ENCODE assay signal across 8 cellular contexts in genomic region chr2:15941970-15942710, GRCh38. TPM values are rescaled to one million over a fixed set of nuclear protein-coding genes. Genes with fewer than 3 reads are reported as not detected.
DNase-seq lines count a peak whose midpoint lies in the region; ATAC-seq, FAIRE-seq and TF ChIP-seq lines count a peak whose summit lies in the region.

No MANE protein-coding gene starts in this region.

- WGBS in heart right ventricle, 2 donors = 0 to 1% methylated on average over 69 to 89 of the region's 90 CpGs
- WGBS in HepG2 (ENCODE audit: low lambda C conversion rate) = 0% methylated on average over 9 of the region's 90 CpGs

- BruUV-seq in HepG2 (replicated peaks; lab: Mats Ljungman, UMichigan) = no TSS peak

- peak overlapping the region in 4 of 10 donors; percentile 16 to 70 (median 45) for H3K27ac ChIP-seq in heart right ventricle
- H3K27ac ChIP-seq in ascending aorta = no peak overlapping the region
- no peak overlapping the region for H3K27ac ChIP-seq in HepG2 (ENCODE audit: extremely low read length, insufficient read depth, low read length)
- no peak overlapping the region for H3K27ac ChIP-seq in stomach smooth muscle (ENCODE audit: low read length)

- H3K27me3 Mint-ChIP-seq in activated CD4-positive, alpha-beta T cell treated with anti-CD3 and anti-CD28 coated beads, Interleukin-2, amount 10 ng/mL, durations not matched to agents 24 days and 14 days = peaks cover 63% of the 10 kb centered on the region

- CTCF ChIA-PET in HepG2 (lab: Yijun Ruan, JAX; ENCODE audit: low intra/inter-chr PET ratio, low total read pairs) = no interaction called here

- in situ Hi-C loops in HepG2 (cut with HindIII; ENCODE audit: extremely low pct_ligation_motif_present, low pct_unique_long_range_greater_than_20kb) = loop anchor here (5.0 to 10.0 kb wide), 3 partner anchors 275 to 543 kb away; no protein-coding TSS in a partner anchor

- DNase-seq in heart right ventricle (peak; percentile 26 to 36), Right ventricle myocardium inferior (ENCODE audit: missing footprints) (no peak), ascending aorta (ENCODE audit: low spot score in 2 of 2) (no peak), HepG2 (ENCODE audit: low spot score) (no peak), NK-92 (lab: John Stamatoyannopoulos, UW; ENCODE audit: unreplicated experiment) (no peak)
- DNase-seq in activated CD4-positive, alpha-beta T cell treated with anti-CD3 and anti-CD28 coated beads, Interleukin-2, amount 10 ng/mL, durations not matched to agents 24 days and 14 days = no peak
- DNase-seq in activated CD4-positive, alpha-beta T cell treated with anti-CD3 and anti-CD28 coated beads, Interleukin-2, amount 50 U/mL, for 1 hour = no peak

- H3K4me1 Mint-ChIP-seq in activated CD4-positive, alpha-beta T cell treated with anti-CD3 and anti-CD28 coated beads, Interleukin-2, amount 10 ng/mL, durations not matched to agents 24 days and 14 days = peaks cover 2% of the 10 kb centered on the region

- no peak overlapping the region for H3K27ac Mint-ChIP-seq in activated CD4-positive, alpha-beta T cell treated with anti-CD3 and anti-CD28 coated beads, Interleukin-2, amount 10 ng/mL, durations not matched to agents 24 days and 14 days

- TF ChIP-seq POLR2A in HepG2 (IDR thresholded peaks at IDR 0.05; ENCODE audit: insufficient read depth in 1 of 2, low read depth in 2 of 2, low read length in 2 of 2) = no peak

- TF ChIP-seq CTCF in heart right ventricle (IDR thresholded peaks at IDR 0.05) = no peak
- TF ChIP-seq CTCF in ascending aorta (IDR thresholded peaks at IDR 0.05) = no peak
- TF ChIP-seq CTCF in HepG2 (CRISPR knock-in tag; IDR thresholded peaks at IDR 0.05) = no peak

- no peaks in the 10 kb centered on the region for H3K36me3 Mint-ChIP-seq in activated CD4-positive, alpha-beta T cell treated with anti-CD3 and anti-CD28 coated beads, Interleukin-2, amount 10 ng/mL, durations not matched to agents 24 days and 14 days (ENCODE audit: low read depth)

- H3K9me3 ChIP-seq in heart right ventricle (no peaks in the 10 kb centered on the region), ascending aorta (no peaks in the 10 kb centered on the region), HepG2 (ENCODE audit: low read length) (no peaks in the 10 kb centered on the region), stomach smooth muscle (ENCODE audit: control insufficient read depth in 2 of 2, low read length in 2 of 2) (no peaks in the 10 kb centered on the region)

- H3K9ac ChIP-seq in HepG2 (ENCODE audit: insufficient read depth, low read depth, low read length) = no peak overlapping the region
- no peak overlapping the region for H3K9ac ChIP-seq in stomach smooth muscle (ENCODE audit: low read length in 2 of 2)

- H4K20me1 ChIP-seq in HepG2 (ENCODE audit: insufficient read depth, low read length) = no peaks in the 10 kb centered on the region; the same call in 1 of the 2 replicates

- no peak for TF ChIP-seq RAD21 in HepG2 (CRISPR knock-in tag; IDR thresholded peaks at IDR 0.05)

- peak in 3 of 8 donors; percentile 5 to 10 (median 6) for ATAC-seq in heart right ventricle
- ATAC-seq in Right ventricle myocardium inferior = no peak
- ATAC-seq in HepG2 = no peak

- TF ChIP-seq EP300 in HepG2 (IDR thresholded peaks at IDR 0.05; ENCODE audit: low read depth in 2 of 2, low read length in 2 of 2) (no peak), HepG2 (CRISPR knock-in tag; IDR thresholded peaks at IDR 0.05; ENCODE audit: borderline replicate concordance) (no peak)

- H3K4me3 ChIP-seq in heart right ventricle (peak overlapping the region; percentile 40 to 75 (median 57)), ascending aorta (peak overlapping the region; percentile 39 to 61), HepG2 (replicated peaks in 1 of 3; ENCODE audit: insufficient read depth in 1 of 3, low read depth in 2 of 3, low read length in 3 of 3) (peak overlapping the region in 1 of 3 experiments; percentile 48; a peak in 1 of 6 replicates), stomach smooth muscle (ENCODE audit: low read length in 2 of 2) (peak overlapping the region; percentile 57 to 75)

- no peak for FAIRE-seq in HepG2 (lab: Jason Lieb, UNC)

- H3K27me3 ChIP-seq in heart right ventricle = peaks cover 0 to 67% (median 38%) of the 10 kb centered on the region in 7 donors
- peaks cover 16% of the 10 kb centered on the region for H3K27me3 ChIP-seq in ascending aorta
- H3K27me3 ChIP-seq in HepG2 (ENCODE audit: control insufficient read depth in 1 of 2, insufficient read depth in 2 of 2, low read length in 2 of 2) = peaks cover 23 to 49% of the 10 kb centered on the region in 2 experiments
- peaks cover 29 to 30% of the 10 kb centered on the region in 2 donors for H3K27me3 ChIP-seq in stomach smooth muscle (ENCODE audit: control insufficient read depth in 1 of 2, insufficient read depth in 2 of 2, low read length in 2 of 2)

- no peaks in the 10 kb centered on the region for H3K9me3 Mint-ChIP-seq in activated CD4-positive, alpha-beta T cell treated with anti-CD3 and anti-CD28 coated beads, Interleukin-2, amount 10 ng/mL, durations not matched to agents 24 days and 14 days

- no peak overlapping the region for H2AFZ ChIP-seq in HepG2 (ENCODE audit: low read length)

- H3K36me3 ChIP-seq in heart right ventricle (peaks cover 0 to 21% (median 0%) of the 10 kb centered on the region in 9 donors), ascending aorta (no peaks in the 10 kb centered on the region), HepG2 (replicated peaks in 1 of 2; ENCODE audit: control insufficient read depth in 1 of 2, insufficient read depth in 2 of 2, low read length in 2 of 2) (no peaks in the 10 kb centered on the region), stomach smooth muscle (ENCODE audit: control insufficient read depth in 2 of 2, insufficient read depth in 2 of 2, low read length in 2 of 2) (no peaks in the 10 kb centered on the region)

- intact Hi-C loops in heart right ventricle (cut with DNase I) = loop anchor here (2.0 to 10.0 kb wide), 15 partner anchors 275 to 815 kb away; no protein-coding TSS in a partner anchor
- intact Hi-C loops in Right ventricle myocardium inferior (cut with DNase I) = loop anchor here (2.0 to 10.0 kb wide), 3 partner anchors 273 to 545 kb away; no protein-coding TSS in a partner anchor
- intact Hi-C loops in ascending aorta (cut with DNase I) = loop anchor here (10.0 kb wide), 1 partner anchor 663 kb away; no protein-coding TSS in a partner anchor
- intact Hi-C loops in HepG2 (cut with micrococcal nuclease; ENCODE audit: unreplicated experiment) = loop anchor here (5.0 kb wide), 1 partner anchor 150 kb away; no protein-coding TSS in a partner anchor
- intact Hi-C loops in activated CD4-positive, alpha-beta T cell treated with anti-CD3 and anti-CD28 coated beads, Interleukin-2, amount 10 ng/mL, durations not matched to agents 24 days and 14 days (cut with micrococcal nuclease) = loop anchor here (5.0 kb wide), 1 partner anchor 200 kb away; no protein-coding TSS in a partner anchor

- H3K79me2 ChIP-seq in HepG2 (ENCODE audit: insufficient read depth, low read length) = no peaks in the 10 kb centered on the region

- peak overlapping the region; percentile 42 for H3K4me2 ChIP-seq in HepG2 (ENCODE audit: low read depth, low read length)

- peaks cover 4 to 52% (median 45%) of the 10 kb centered on the region in 9 donors for H3K4me1 ChIP-seq in heart right ventricle
- peaks cover 2 to 22% of the 10 kb centered on the region in 2 donors for H3K4me1 ChIP-seq in ascending aorta
- H3K4me1 ChIP-seq in HepG2 (ENCODE audit: insufficient read depth, low read length) = peaks cover 11% of the 10 kb centered on the region; the same call in 1 of the 2 replicates
- peaks cover 35% of the 10 kb centered on the region for H3K4me1 ChIP-seq in stomach smooth muscle (ENCODE audit: control insufficient read depth, insufficient read depth, low read length)

- POLR2A ChIA-PET in HepG2 (lab: Yijun Ruan, JAX) = no interaction called here

- no peak overlapping the region for H3K4me3 Mint-ChIP-seq in activated CD4-positive, alpha-beta T cell treated with anti-CD3 and anti-CD28 coated beads, Interleukin-2, amount 10 ng/mL, durations not matched to agents 24 days and 14 days

RNA-seq across cellular contexts. Expression of gene MYCN, which starts 1.8 kb away (rescaled TPM):
- total RNA-seq in heart right ventricle (1 to 10 TPM in 2 of 10 donors, under 1 TPM in 8; 0.14 to 1.4 (median 0.61) TPM), Right ventricle myocardium inferior (0.54 TPM), ascending aorta (not detected), HepG2 (2016; rRNA removed; fragmentation: Illumina TruSeq; extraction: Trizol) (not detected in 2 replicates)
- polyA plus RNA-seq in heart right ventricle (under 1 TPM; 0.35 to 0.37 TPM), HepG2 (2011; rRNA removed) (not detected in 2 replicates)
- total RNA-seq in HepG2 (2016; cell fraction: cytosol; rRNA removed; fragmentation: Illumina TruSeq; extraction: Trizol; ENCODE audit: low read depth) = not detected in 2 replicates
- not detected in 2 replicates for total RNA-seq in HepG2 (2016; cell fraction: insoluble cytoplasmic fraction; rRNA removed; fragmentation: Illumina TruSeq; extraction: Trizol)
- total RNA-seq in HepG2 (2016; cell fraction: membrane; rRNA removed; fragmentation: Illumina TruSeq; extraction: Trizol) = not detected in 2 replicates
- total RNA-seq in HepG2 (2016; cell fraction: nucleus; rRNA removed; fragmentation: Illumina TruSeq; extraction: Trizol) = not detected in 2 replicates
- polyA plus RNA-seq in HepG2 (2011; cell fraction: cytosol; rRNA removed) = not detected in 2 replicates
- not detected in 2 replicates for polyA plus RNA-seq in HepG2 (2011; cell fraction: nucleus; rRNA removed)
- polyA plus RNA-seq in HepG2 (2012) = not detected in 2 replicates
- polyA plus RNA-seq in HepG2 (2016; cell fraction: cytosol; fragmentation: Illumina TruSeq; extraction: Trizol; ENCODE audit: low read depth) = not detected in 2 replicates
- polyA plus RNA-seq in HepG2 (2016; cell fraction: insoluble cytoplasmic fraction; fragmentation: Illumina TruSeq; extraction: Trizol; ENCODE audit: low read depth) = not detected in 2 replicates
- not detected in 2 replicates for polyA plus RNA-seq in HepG2 (2016; cell fraction: membrane; fragmentation: Illumina TruSeq; extraction: Trizol; ENCODE audit: low read depth)
- not detected in 2 replicates for polyA plus RNA-seq in HepG2 (2016; cell fraction: nucleus; fragmentation: Illumina TruSeq; extraction: Trizol; ENCODE audit: insufficient read depth, low read depth)
- not detected in 2 replicates for polyA minus RNA-seq in HepG2 (2011; rRNA and poly(A)+ RNA removed; ENCODE audit: low replicate concordance)
- not detected in 2 replicates for polyA minus RNA-seq in HepG2 (2011; cell fraction: cytosol; rRNA and poly(A)+ RNA removed)
- polyA minus RNA-seq in HepG2 (2011; cell fraction: nucleus; rRNA and poly(A)+ RNA removed) = not detected in 2 replicates
- total RNA-seq in activated CD4-positive, alpha-beta T cell treated with anti-CD3 and anti-CD28 coated beads, Interleukin-2, amount 10 ng/mL, durations not matched to agents 24 days and 14 days = 0.12 TPM in 1 of 2 replicates, not detected in the other

Comparison
In these comparisons a context has a peak if more than half of its experiments do, and no peak if none do; other contexts are left out.
1. DNase-seq: peak in heart right ventricle (2 of 2); none in Right ventricle myocardium inferior (single experiment), ascending aorta (0 of 2), HepG2 (single experiment), NK-92 (single experiment), activated CD4-positive, alpha-beta T cell treated with anti-CD3 and anti-CD28 coated beads, Interleukin-2, amount 10 ng/mL, durations not matched to agents 24 days and 14 days (single experiment) and activated CD4-positive, alpha-beta T cell treated with anti-CD3 and anti-CD28 coated beads, Interleukin-2, amount 50 U/mL, for 1 hour (single experiment).